ENCODE assay signal across 20 cellular contexts in genomic region chr5:75365740-75366139, GRCh38. TPM values are rescaled to one million over a fixed set of nuclear protein-coding genes. Genes with fewer than 3 reads are reported as not detected.
A peak's percentile ranks its signal among the peaks of the same experiment; 100 is the strongest.
DNase-seq lines count a peak whose midpoint lies in the region; ATAC-seq, FAIRE-seq and TF ChIP-seq lines count a peak whose summit lies in the region.
"Had no signal": no experiment of that assay in that cellular context is flagged by ENCODE, and none has a peak within 500 bp of the region (broad histone marks: within the 10 kb centered on the region; RNA-seq: fewer than 3 reads in every experiment).

No MANE protein-coding gene starts in this region.

- H3K9me3 ChIP-seq in HepG2 (ENCODE audit: low read length): no peaks in the 10 kb centered on the region
- H3K9me3 ChIP-seq in right lobe of liver: no peaks in the 10 kb centered on the region
- H3K9me3 ChIP-seq in K562 (replicated peaks; ENCODE audit: control insufficient read depth, insufficient read depth, low read depth, low read length): no peaks in the 10 kb centered on the region
- H3K9me3 ChIP-seq in vagina: no peaks in the 10 kb centered on the region
- H3K9me3 ChIP-seq: Peyer's patch had no signal

- intact Hi-C loops in HepG2 (cut with micrococcal nuclease; ENCODE audit: unreplicated experiment) (no loop called here), right lobe of liver (cut with DNase I) (no loop called here), K562 (cut with micrococcal nuclease) (loop anchor here (10.0 kb wide), 1 partner anchor 299 kb away; no protein-coding TSS in a partner anchor), vagina (cut with DNase I) (no loop called here), Right ventricle myocardium superior (cut with DNase I) (no loop called here)

- CTCF ChIA-PET in HepG2 (lab: Yijun Ruan, JAX; ENCODE audit: low intra/inter-chr PET ratio, low total read pairs) (no interaction called here), K562 (lab: Yijun Ruan, JAX; ENCODE audit: low intra/inter-chr PET ratio) (no interaction called here), GM10248 (lab: Yijun Ruan, JAX) (interaction anchor here (1.1 to 1.3 kb wide), 3 partner anchors 11 to 18 kb away, joined by 3 to 5 read pairs (median 4); no protein-coding TSS in a partner anchor)

- H3K79me2 ChIP-seq in HepG2 (ENCODE audit: insufficient read depth, low read length) (no peaks in the 10 kb centered on the region), K562 (ENCODE audit: control insufficient read depth, insufficient read depth, low read length) (no peaks in the 10 kb centered on the region)

- TF ChIP-seq POLR2A in HepG2 (IDR thresholded peaks at IDR 0.05; ENCODE audit: insufficient read depth in 1 of 2, low read depth in 2 of 2, low read length in 2 of 2) (peak in 1 of 2 experiments; percentile 45; a peak in 1 of 4 replicates), right lobe of liver (IDR thresholded peaks at IDR 0.05) (no peak), K562 (conservative IDR thresholded peaks at IDR 0.05) (no peak), vagina (IDR thresholded peaks at IDR 0.05) (no peak)

- FAIRE-seq in HepG2 (lab: Jason Lieb, UNC) (no peak), K562 (lab: Jason Lieb, UNC) (no peak)
- FAIRE-seq: A204.1, HTR-8/SVneo had no signal

- TF ChIP-seq CTCF in HepG2 (CRISPR knock-in tag; IDR thresholded peaks at IDR 0.05) (no peak), right lobe of liver (IDR thresholded peaks at IDR 0.05) (no peak), K562 (IDR thresholded peaks at IDR 0.05 in 2 of 3, conservative IDR thresholded peaks at IDR 0.05 in 1 of 3; ENCODE audit: insufficient read depth in 2 of 3, low read depth in 1 of 3, low read length in 3 of 3) (no peak), GM10248 (IDR thresholded peaks at IDR 0.05; ENCODE audit: control extremely low read depth, extremely low read depth, low read depth, missing control alignments) (no peak), vagina (IDR thresholded peaks at IDR 0.05) (no peak)

- H3K9me1 ChIP-seq in K562 (ENCODE audit: control insufficient read depth, insufficient read depth, low read length): no peaks in the 10 kb centered on the region

- TF ChIP-seq EP300 in HepG2 (IDR thresholded peaks at IDR 0.05; ENCODE audit: low read depth in 2 of 2, low read length in 2 of 2): no peak
- no peak for TF ChIP-seq EP300 in HepG2 (CRISPR knock-in tag; IDR thresholded peaks at IDR 0.05; ENCODE audit: borderline replicate concordance)
- no peak for TF ChIP-seq EP300 in K562 (IDR thresholded peaks at IDR 0.05; ENCODE audit: low read length)

- no peak overlapping the region for H3K4me2 ChIP-seq in HepG2 (ENCODE audit: low read depth, low read length)
- H3K4me2 ChIP-seq in K562 (ENCODE audit: insufficient read depth, low read length): no peak overlapping the region

- H3K36me3 ChIP-seq in HepG2 (replicated peaks in 1 of 2; ENCODE audit: control insufficient read depth in 1 of 2, insufficient read depth in 2 of 2, low read length in 2 of 2): no peaks in the 10 kb centered on the region
- peaks cover 0 to 11% (median 1%) of the 10 kb centered on the region in 4 donors for H3K36me3 ChIP-seq in right lobe of liver
- peaks cover 20% of the 10 kb centered on the region; the same call in 1 of the 3 replicates for H3K36me3 ChIP-seq in K562 (ENCODE audit: control insufficient read depth, insufficient read depth, low read length)
- peaks cover 0 to 7% of the 10 kb centered on the region in 2 donors for H3K36me3 ChIP-seq in vagina

- 73% methylated on average over 1 of the region's 1 CpG for WGBS in HepG2 (ENCODE audit: low lambda C conversion rate)
- 0% methylated on average over 1 of the region's 1 CpG for WGBS in right lobe of liver (ENCODE audit: insufficient coverage, low coverage, low lambda C conversion rate, missing lambda C conversion rate)
- WGBS in K562 (ENCODE audit: insufficient coverage, low coverage, missing lambda C conversion rate): 0% methylated on average over 1 of the region's 1 CpG

- H2AFZ ChIP-seq in HepG2 (ENCODE audit: low read length): no peak overlapping the region
- no peak overlapping the region for H2AFZ ChIP-seq in K562 (ENCODE audit: low read depth, low read length)

- in situ Hi-C loops in HepG2 (cut with HindIII; ENCODE audit: extremely low pct_ligation_motif_present, low pct_unique_long_range_greater_than_20kb) (no loop called here), K562 (cut with MboI) (no loop called here)

- BruUV-seq in HepG2 (replicated peaks; lab: Mats Ljungman, UMichigan) (no TSS peak), K562 (replicated peaks; lab: Mats Ljungman, UMichigan) (no TSS peak)

- H3K27ac ChIP-seq in HepG2 (ENCODE audit: extremely low read length, insufficient read depth, low read length) (no peak overlapping the region), right lobe of liver (no peak overlapping the region), K562 (ENCODE audit: extremely low read depth, low read depth, low read length) (no peak overlapping the region), vagina (no peak overlapping the region)
- H3K27ac ChIP-seq: C4-2B, Peyer's patch had no signal

- H3K27me3 ChIP-seq in HepG2 (ENCODE audit: control insufficient read depth in 1 of 2, insufficient read depth in 2 of 2, low read length in 2 of 2): no peaks in the 10 kb centered on the region
- no peaks in the 10 kb centered on the region for H3K27me3 ChIP-seq in right lobe of liver
- no peaks in the 10 kb centered on the region for H3K27me3 ChIP-seq in K562 (ENCODE audit: control insufficient read depth in 2 of 2, insufficient read depth in 2 of 2, low read length in 2 of 2)
- no peaks in the 10 kb centered on the region for H3K27me3 ChIP-seq in vagina
- H3K27me3 ChIP-seq: Peyer's patch had no signal

- H3K4me3 ChIP-seq in HepG2 (replicated peaks in 1 of 3; ENCODE audit: insufficient read depth in 1 of 3, low read depth in 2 of 3, low read length in 3 of 3) (no peak overlapping the region), right lobe of liver (no peak overlapping the region), K562 (no peak overlapping the region), vagina (no peak overlapping the region)
- H3K4me3 ChIP-seq: Peyer's patch had no signal

- DNase-seq in HepG2 (ENCODE audit: low spot score) (no peak), right lobe of liver (no peak), K562 (ENCODE audit: extremely low read depth in 1 of 4, low spot score in 3 of 4) (peak in 1 of 4 experiments; percentile 8), kidney tubule cell (ENCODE audit: low spot score) (peak; percentile 17), GM10248 (ENCODE audit: extremely low spot score) (no peak), vagina (ENCODE audit: extremely low spot score in 2 of 2) (no peak), Right ventricle myocardium superior (no peak)
- DNase-seq: COR-L47, KG1, NCI-H1105, NCI-H187 treated with DMSO at 0.1 percent for 48 hours, NCI-H2171, NCI-H82, Peyer's patch, SHP77 treated with DMSO at 0.1 percent for 48 hours had no signal

- 0 out of 2 replicates have a peak, but pooled peaks cover 3% of the 10 kb centered on the region for H4K20me1 ChIP-seq in HepG2 (ENCODE audit: insufficient read depth, low read length)
- no peaks in the 10 kb centered on the region for H4K20me1 ChIP-seq in K562 (replicated peaks; ENCODE audit: control insufficient read depth, insufficient read depth, low read length)

- ATAC-seq in HepG2: peak; percentile 8
- ATAC-seq in right lobe of liver: no peak
- peak; percentile 18; the same call in 2 of the 3 replicates for ATAC-seq in K562
- ATAC-seq in GM21515 (IDR thresholded peaks at IDR 0.05; ENCODE audit: unreplicated experiment): no peak
- ATAC-seq in Right ventricle myocardium superior (ENCODE audit: poor library complexity): no peak
- ATAC-seq: HCT116 had no signal

- POLR2A ChIA-PET in HepG2 (lab: Yijun Ruan, JAX) (interaction anchor here (1.5 kb wide), 1 partner anchor 29 kb away, joined by 7 read pairs; the partner anchor contains the start of gene HMGCR), K562 (lab: Yijun Ruan, JAX) (interaction anchor here (0.7 to 3.6 kb wide), 5 partner anchors 10 to 32 kb away, joined by 3 to 13 read pairs (median 12); no protein-coding TSS in a partner anchor), GM10248 (lab: Yijun Ruan, JAX) (interaction anchor here (1.2 kb wide), 1 partner anchor 29 kb away, joined by 5 read pairs; the partner anchor contains the start of gene HMGCR)

- TF ChIP-seq RAD21 in HepG2 (CRISPR knock-in tag; IDR thresholded peaks at IDR 0.05) (no peak), K562 (CRISPR knock-in tag; conservative IDR thresholded peaks at IDR 0.05 in 1 of 2, IDR thresholded peaks at IDR 0.05 in 1 of 2) (no peak)

- no peak overlapping the region for H3K9ac ChIP-seq in HepG2 (ENCODE audit: insufficient read depth, low read depth, low read length)
- H3K9ac ChIP-seq in K562 (ENCODE audit: insufficient read depth in 1 of 2, low read depth in 2 of 2, low read length in 2 of 2): no peak overlapping the region

- no peaks in the 10 kb centered on the region for H3K4me1 ChIP-seq in HepG2 (ENCODE audit: insufficient read depth, low read length)
- H3K4me1 ChIP-seq in right lobe of liver: peaks cover 0 to 13% (median 5%) of the 10 kb centered on the region in 4 donors
- peaks cover 0 to 3% of the 10 kb centered on the region in 2 experiments; a peak in 1 of 5 replicates for H3K4me1 ChIP-seq in K562 (replicated peaks in 1 of 2; ENCODE audit: control insufficient read depth in 2 of 2, insufficient read depth in 2 of 2, low read length in 2 of 2)
- H3K4me1 ChIP-seq in vagina: no peaks in the 10 kb centered on the region
- H3K4me1 ChIP-seq: Peyer's patch had no signal

RNA-seq across cellular contexts. Expression of gene HMGCR, which starts 28.7 kb away (rescaled TPM):
- total RNA-seq in HepG2 (2016; rRNA removed; fragmentation: Illumina TruSeq; extraction: Trizol) (111 and 144 TPM in 2 replicates), right lobe of liver (10 to 100 TPM in 5 of 6 experiments, 1 to 10 TPM in 1; 9.6 to 89.6 (median 22.2) TPM), K562 (2014; rRNA removed) (47.3 and 55.5 TPM in 2 replicates), K562 (2014; rRNA removed; fragmentation: Illumina TruSeq; extraction: Trizol) (95.4 and 111 TPM in 2 replicates), K562 (2015; rRNA removed; fragmentation: Illumina TruSeq; extraction: Trizol) (53.3 and 61.5 TPM in 2 replicates), K562 (2021) (87.4 and 90.8 TPM in 2 replicates), vagina (42.7 TPM), Right ventricle myocardium superior (7.6 TPM)
- 13.9 and 16.0 TPM in 2 replicates for total RNA-seq in HepG2 (2016; cell fraction: cytosol; rRNA removed; fragmentation: Illumina TruSeq; extraction: Trizol; ENCODE audit: low read depth)
- 94.9 and 148 TPM in 2 replicates for total RNA-seq in HepG2 (2016; cell fraction: insoluble cytoplasmic fraction; rRNA removed; fragmentation: Illumina TruSeq; extraction: Trizol)
- total RNA-seq in HepG2 (2016; cell fraction: membrane; rRNA removed; fragmentation: Illumina TruSeq; extraction: Trizol): 34.9 and 43.7 TPM in 2 replicates
- 273 and 279 TPM in 2 replicates for total RNA-seq in HepG2 (2016; cell fraction: nucleus; rRNA removed; fragmentation: Illumina TruSeq; extraction: Trizol)
- polyA plus RNA-seq in HepG2 (2011; rRNA removed) (43.0 and 54.2 TPM in 2 replicates), K562 (2011; rRNA removed) (155 and 159 TPM in 2 replicates), K562 (2014; fragmentation: Illumina TruSeq; extraction: Trizol) (62.6 and 66.9 TPM in 2 replicates), K562 (2014; fragmentation: Nextera tagmentation; extraction: Ambion mirVana) (10 to 100 TPM; 29.5 to 58.5 TPM), K562 (2014; rRNA removed) (46.8 and 49.4 TPM in 2 replicates)
- polyA plus RNA-seq in HepG2 (2011; cell fraction: cytosol; rRNA removed): 16.7 and 37.7 TPM in 2 replicates
- polyA plus RNA-seq in HepG2 (2011; cell fraction: nucleus; rRNA removed): 41.8 and 60.3 TPM in 2 replicates
- polyA plus RNA-seq in HepG2 (2012): 147 and 165 TPM in 2 replicates
- 5.0 and 5.2 TPM in 2 replicates for polyA plus RNA-seq in HepG2 (2016; cell fraction: cytosol; fragmentation: Illumina TruSeq; extraction: Trizol; ENCODE audit: low read depth)
- 67.7 and 73.3 TPM in 2 replicates for polyA plus RNA-seq in HepG2 (2016; cell fraction: insoluble cytoplasmic fraction; fragmentation: Illumina TruSeq; extraction: Trizol; ENCODE audit: low read depth)
- polyA plus RNA-seq in HepG2 (2016; cell fraction: membrane; fragmentation: Illumina TruSeq; extraction: Trizol; ENCODE audit: low read depth): 10.6 and 13.1 TPM in 2 replicates
- 271 and 285 TPM in 2 replicates for polyA plus RNA-seq in HepG2 (2016; cell fraction: nucleus; fragmentation: Illumina TruSeq; extraction: Trizol; ENCODE audit: insufficient read depth, low read depth)
- 101 and 102 TPM in 2 replicates for polyA minus RNA-seq in HepG2 (2011; rRNA and poly(A)+ RNA removed; ENCODE audit: low replicate concordance)
- 53.2 and 76.7 TPM in 2 replicates for polyA minus RNA-seq in HepG2 (2011; cell fraction: cytosol; rRNA and poly(A)+ RNA removed)
- 204 and 309 TPM in 2 replicates for polyA minus RNA-seq in HepG2 (2011; cell fraction: nucleus; rRNA and poly(A)+ RNA removed)
- 482 and 1,074 TPM in 2 replicates for total RNA-seq in K562 (2011; cell fraction: chromatin; rRNA removed; ENCODE audit: low replicate concordance)
- total RNA-seq in K562 (2011; cell fraction: nucleolus; rRNA removed): 267 and 350 TPM in 2 replicates
- 431 and 468 TPM in 2 replicates for total RNA-seq in K562 (2011; cell fraction: nucleoplasm; rRNA removed)
- polyA plus RNA-seq in K562 (2011; cell fraction: cytosol; rRNA removed): 22.5 and 77.8 TPM in 2 replicates
- polyA plus RNA-seq in K562 (2011; cell fraction: nucleus; rRNA removed): 167 and 305 TPM in 2 replicates
- polyA plus RNA-seq in K562 (2012): 33.3 and 102 TPM in 2 replicates
- 375 and 488 TPM in 2 replicates for polyA minus RNA-seq in K562 (2011; rRNA and poly(A)+ RNA removed)
- polyA minus RNA-seq in K562 (2011; cell fraction: cytosol; rRNA and poly(A)+ RNA removed): 79.6 and 89.1 TPM in 2 replicates
- polyA minus RNA-seq in K562 (2011; cell fraction: nucleus; rRNA and poly(A)+ RNA removed): 154 and 346 TPM in 2 replicates

Comparison
In these comparisons a context has a peak if more than half of its experiments do, and no peak if none do; other contexts are left out.
1. ATAC-seq: peak in HepG2 (single experiment) and K562 (single experiment); none in right lobe of liver (0 of 4), GM21515 (single experiment) and Right ventricle myocardium superior (single experiment).
2. Of the 241 proteins assayed by ChIP-seq in both HepG2 and K562: peak only in HepG2: none; only in K562: FOSL1 and ZKSCAN1; in both: none; in neither: 238; mixed calls (peak in some experiments, not most) for 1.